ENCODE assay signal across 1 cellular context in genomic region chr9:113387560-113388230, GRCh38.
TF ChIP-seq lines count a peak whose summit lies in the region.

No MANE protein-coding gene starts in this region.

TF ChIP-seq in HepG2, 621 proteins besides CTCF, POLR2A, EP300 and RAD21 (continued from another document and continues in another):
- TF ChIP-seq ZNF414 (CRISPR knock-in tag; IDR thresholded peaks at IDR 0.05) = peak; percentile 88; the same call in 1 of the 2 replicates
- no peak for TF ChIP-seq ZNF766 (CRISPR knock-in tag; IDR thresholded peaks at IDR 0.05; ENCODE audit: borderline replicate concordance)
- TF ChIP-seq ZNF562 (CRISPR knock-in tag; IDR thresholded peaks at IDR 0.05; ENCODE audit: borderline replicate concordance) = no peak
- TF ChIP-seq ZMYM2 (CRISPR knock-in tag; IDR thresholded peaks at IDR 0.05) = peak; percentile 72; the same call in 1 of the 2 replicates
- TF ChIP-seq CHD4 (IDR thresholded peaks at IDR 0.05; ENCODE audit: borderline replicate concordance, low read length) = no peak; the same call in 1 of the 2 replicates
- no peak for TF ChIP-seq TP53 (CRISPR knock-in tag; conservative IDR thresholded peaks at IDR 0.05)
- TF ChIP-seq, protein P1, sequence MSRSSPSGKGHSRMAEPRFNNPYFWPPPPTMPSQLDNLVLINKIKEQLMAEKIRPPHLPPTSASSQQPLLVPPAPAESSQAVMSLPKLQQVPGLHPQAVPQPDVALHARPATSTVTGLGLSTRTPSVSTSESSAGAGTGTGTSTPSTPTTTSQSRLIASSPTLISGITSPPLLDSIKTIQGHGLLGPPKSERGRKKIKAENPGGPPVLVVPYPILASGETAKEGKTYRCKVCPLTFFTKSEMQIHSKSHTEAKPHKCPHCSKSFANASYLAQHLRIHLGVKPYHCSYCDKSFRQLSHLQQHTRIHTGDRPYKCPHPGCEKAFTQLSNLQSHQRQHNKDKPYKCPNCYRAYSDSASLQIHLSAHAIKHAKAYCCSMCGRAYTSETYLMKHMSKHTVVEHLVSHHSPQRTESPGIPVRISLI (CRISPR knock-in tag; IDR thresholded peaks at IDR 0.05; ENCODE audit: borderline replicate concordance) = no peak
- no peak for TF ChIP-seq MXD1 (CRISPR knock-in tag; IDR thresholded peaks at IDR 0.05)
- no peak for TF ChIP-seq ZNF333 (CRISPR knock-in tag; IDR thresholded peaks at IDR 0.05; ENCODE audit: borderline replicate concordance)
- TF ChIP-seq ZFP37 (CRISPR knock-in tag; IDR thresholded peaks at IDR 0.05; ENCODE audit: borderline replicate concordance) = no peak
- no peak for TF ChIP-seq ZNF567 (CRISPR knock-in tag; IDR thresholded peaks at IDR 0.05; ENCODE audit: borderline replicate concordance)
- no peak for TF ChIP-seq HNRNPK (IDR thresholded peaks at IDR 0.05; ENCODE audit: low read depth, low read length, poor library complexity, severe bottlenecking)
- no peak for TF ChIP-seq TAF15 (IDR thresholded peaks at IDR 0.05; ENCODE audit: low read depth, low read length, poor library complexity, severe bottlenecking)
- TF ChIP-seq, protein P2, sequence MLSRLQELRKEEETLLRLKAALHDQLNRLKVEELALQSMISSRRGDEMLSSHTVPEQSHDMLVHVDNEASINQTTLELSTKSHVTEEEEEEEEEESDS (CRISPR knock-in tag; IDR thresholded peaks at IDR 0.05; ENCODE audit: borderline replicate concordance) = no peak
- TF ChIP-seq HDAC1 (CRISPR knock-in tag; IDR thresholded peaks at IDR 0.05) = no peak; the same call in 1 of the 2 replicates
- TF ChIP-seq MAFK (conservative IDR thresholded peaks at IDR 0.05 in 1 of 2, IDR thresholded peaks at IDR 0.05 in 1 of 2; ENCODE audit: low read length in 2 of 2) = peak; percentile 2 to 26; a peak in 1 of 4 replicates
- no peak for TF ChIP-seq THYN1 (CRISPR knock-in tag; IDR thresholded peaks at IDR 0.05; ENCODE audit: borderline replicate concordance, low read depth)
- no peak for TF ChIP-seq ZNF704 (CRISPR knock-in tag; IDR thresholded peaks at IDR 0.05; ENCODE audit: borderline replicate concordance)
- TF ChIP-seq ZNF546 (CRISPR knock-in tag; conservative IDR thresholded peaks at IDR 0.05) = no peak
- TF ChIP-seq SMARCE1 (IDR thresholded peaks at IDR 0.05; ENCODE audit: borderline replicate concordance) = no peak
- no peak for TF ChIP-seq ZNF34 (CRISPR knock-in tag; IDR thresholded peaks at IDR 0.05; ENCODE audit: borderline replicate concordance)
- peak; percentile 64; the same call in 1 of the 2 replicates for TF ChIP-seq KAT2B (IDR thresholded peaks at IDR 0.05; ENCODE audit: borderline replicate concordance, low read depth, low read length)
- TF ChIP-seq ZSCAN29 (CRISPR knock-in tag; conservative IDR thresholded peaks at IDR 0.05) = 0 out of 2 replicates have a peak, but pooled peaks have one; percentile 21
- no peak for TF ChIP-seq MTA3 (CRISPR knock-in tag; IDR thresholded peaks at IDR 0.05)
- no peak; the same call in 1 of the 2 replicates for TF ChIP-seq SKIL (CRISPR knock-in tag; IDR thresholded peaks at IDR 0.05; ENCODE audit: borderline replicate concordance)
- TF ChIP-seq FOXA1 (IDR thresholded peaks at IDR 0.05) = no peak
- TF ChIP-seq FOXA1 (CRISPR knock-in tag; IDR thresholded peaks at IDR 0.05) = no peak
- no peak for TF ChIP-seq ZBTB20 (CRISPR knock-in tag; IDR thresholded peaks at IDR 0.05; ENCODE audit: borderline replicate concordance, low read depth)
- TF ChIP-seq MED13 (CRISPR knock-in tag; IDR thresholded peaks at IDR 0.05) = no peak
- no peak for TF ChIP-seq MBD4 (IDR thresholded peaks at IDR 0.05; ENCODE audit: borderline replicate concordance, low read length)
- TF ChIP-seq ZNF513 (CRISPR knock-in tag; conservative IDR thresholded peaks at IDR 0.05) = no peak
- TF ChIP-seq, protein P3, sequence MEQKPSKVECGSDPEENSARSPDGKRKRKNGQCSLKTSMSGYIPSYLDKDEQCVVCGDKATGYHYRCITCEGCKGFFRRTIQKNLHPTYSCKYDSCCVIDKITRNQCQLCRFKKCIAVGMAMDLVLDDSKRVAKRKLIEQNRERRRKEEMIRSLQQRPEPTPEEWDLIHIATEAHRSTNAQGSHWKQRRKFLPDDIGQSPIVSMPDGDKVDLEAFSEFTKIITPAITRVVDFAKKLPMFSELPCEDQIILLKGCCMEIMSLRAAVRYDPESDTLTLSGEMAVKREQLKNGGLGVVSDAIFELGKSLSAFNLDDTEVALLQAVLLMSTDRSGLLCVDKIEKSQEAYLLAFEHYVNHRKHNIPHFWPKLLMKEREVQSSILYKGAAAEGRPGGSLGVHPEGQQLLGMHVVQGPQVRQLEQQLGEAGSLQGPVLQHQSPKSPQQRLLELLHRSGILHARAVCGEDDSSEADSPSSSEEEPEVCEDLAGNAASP (CRISPR knock-in tag; IDR thresholded peaks at IDR 0.05; ENCODE audit: borderline replicate concordance) = peak; percentile 93
- TF ChIP-seq ARHGAP35 (CRISPR knock-in tag; IDR thresholded peaks at IDR 0.05; ENCODE audit: borderline replicate concordance) = no peak
- TF ChIP-seq ZSCAN9 (CRISPR knock-in tag; IDR thresholded peaks at IDR 0.05; ENCODE audit: borderline replicate concordance) = peak; percentile 39; the same call in 1 of the 2 replicates
- TF ChIP-seq NR0B2 (CRISPR knock-in tag; IDR thresholded peaks at IDR 0.05) = no peak; the same call in 1 of the 2 replicates
- TF ChIP-seq SMC3 (IDR thresholded peaks at IDR 0.05; ENCODE audit: low read length) = peak; percentile 32; the same call in 1 of the 2 replicates
- TF ChIP-seq RFXANK (CRISPR knock-in tag; IDR thresholded peaks at IDR 0.05) = no peak
- TF ChIP-seq ARNT (IDR thresholded peaks at IDR 0.05) = no peak
- TF ChIP-seq, protein P4, sequence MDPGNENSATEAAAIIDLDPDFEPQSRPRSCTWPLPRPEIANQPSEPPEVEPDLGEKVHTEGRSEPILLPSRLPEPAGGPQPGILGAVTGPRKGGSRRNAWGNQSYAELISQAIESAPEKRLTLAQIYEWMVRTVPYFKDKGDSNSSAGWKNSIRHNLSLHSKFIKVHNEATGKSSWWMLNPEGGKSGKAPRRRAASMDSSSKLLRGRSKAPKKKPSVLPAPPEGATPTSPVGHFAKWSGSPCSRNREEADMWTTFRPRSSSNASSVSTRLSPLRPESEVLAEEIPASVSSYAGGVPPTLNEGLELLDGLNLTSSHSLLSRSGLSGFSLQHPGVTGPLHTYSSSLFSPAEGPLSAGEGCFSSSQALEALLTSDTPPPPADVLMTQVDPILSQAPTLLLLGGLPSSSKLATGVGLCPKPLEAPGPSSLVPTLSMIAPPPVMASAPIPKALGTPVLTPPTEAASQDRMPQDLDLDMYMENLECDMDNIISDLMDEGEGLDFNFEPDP (CRISPR knock-in tag; conservative IDR thresholded peaks at IDR 0.05) = no peak
- TF ChIP-seq E2F2 (CRISPR knock-in tag; IDR thresholded peaks at IDR 0.05; ENCODE audit: borderline replicate concordance) = no peak
- TF ChIP-seq ZNF784 (CRISPR knock-in tag; IDR thresholded peaks at IDR 0.05; ENCODE audit: borderline replicate concordance) = no peak
- TF ChIP-seq SMAD1 (CRISPR knock-in tag; IDR thresholded peaks at IDR 0.05; ENCODE audit: borderline replicate concordance, low read depth) = no peak; the same call in 1 of the 2 replicates
- no peak for TF ChIP-seq ZNF326 (CRISPR knock-in tag; IDR thresholded peaks at IDR 0.05; ENCODE audit: borderline replicate concordance)
- peak; percentile 32; the same call in 1 of the 2 replicates for TF ChIP-seq ZNF143 (CRISPR knock-in tag; IDR thresholded peaks at IDR 0.05)
- TF ChIP-seq, protein P5, sequence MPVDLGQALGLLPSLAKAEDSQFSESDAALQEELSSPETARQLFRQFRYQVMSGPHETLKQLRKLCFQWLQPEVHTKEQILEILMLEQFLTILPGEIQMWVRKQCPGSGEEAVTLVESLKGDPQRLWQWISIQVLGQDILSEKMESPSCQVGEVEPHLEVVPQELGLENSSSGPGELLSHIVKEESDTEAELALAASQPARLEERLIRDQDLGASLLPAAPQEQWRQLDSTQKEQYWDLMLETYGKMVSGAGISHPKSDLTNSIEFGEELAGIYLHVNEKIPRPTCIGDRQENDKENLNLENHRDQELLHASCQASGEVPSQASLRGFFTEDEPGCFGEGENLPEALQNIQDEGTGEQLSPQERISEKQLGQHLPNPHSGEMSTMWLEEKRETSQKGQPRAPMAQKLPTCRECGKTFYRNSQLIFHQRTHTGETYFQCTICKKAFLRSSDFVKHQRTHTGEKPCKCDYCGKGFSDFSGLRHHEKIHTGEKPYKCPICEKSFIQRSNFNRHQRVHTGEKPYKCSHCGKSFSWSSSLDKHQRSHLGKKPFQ (CRISPR knock-in tag; IDR thresholded peaks at IDR 0.05; ENCODE audit: insufficient replicate concordance) = no peak
- TF ChIP-seq ZC3H4 (CRISPR knock-in tag; IDR thresholded peaks at IDR 0.05; ENCODE audit: borderline replicate concordance) = no peak
- no peak for TF ChIP-seq MXD4 (CRISPR knock-in tag; IDR thresholded peaks at IDR 0.05)
- TF ChIP-seq AGO1 (IDR thresholded peaks at IDR 0.05; ENCODE audit: low read depth, low read length, poor library complexity, severe bottlenecking) = no peak
- TF ChIP-seq ZNF720 (CRISPR knock-in tag; IDR thresholded peaks at IDR 0.05) = no peak
- no peak for TF ChIP-seq SP2 (CRISPR knock-in tag; IDR thresholded peaks at IDR 0.05)
- TF ChIP-seq ZNF496 (CRISPR knock-in tag; IDR thresholded peaks at IDR 0.05; ENCODE audit: insufficient replicate concordance) = no peak
- no peak for TF ChIP-seq AGO2 (optimal IDR thresholded peaks at IDR 0.05; ENCODE audit: low read depth, low read length)
- 0 out of 2 replicates have a peak, but pooled peaks have one; percentile 14 for TF ChIP-seq NFYC (CRISPR knock-in tag; IDR thresholded peaks at IDR 0.05)
- no peak for TF ChIP-seq SMARCC2 (IDR thresholded peaks at IDR 0.05)
- no peak for TF ChIP-seq XRCC5 (optimal IDR thresholded peaks at IDR 0.05; ENCODE audit: low read length)
- TF ChIP-seq XBP1 (CRISPR knock-in tag; IDR thresholded peaks at IDR 0.05) = no peak
- no peak for TF ChIP-seq FLYWCH1 (CRISPR knock-in tag; IDR thresholded peaks at IDR 0.05)
- no peak; the same call in 1 of the 2 replicates for TF ChIP-seq KDM5A (IDR thresholded peaks at IDR 0.05; ENCODE audit: borderline replicate concordance, low read length)
